Comparison of ENCODE assay signal across 18 cellular contexts in the genomic region with DNA sequence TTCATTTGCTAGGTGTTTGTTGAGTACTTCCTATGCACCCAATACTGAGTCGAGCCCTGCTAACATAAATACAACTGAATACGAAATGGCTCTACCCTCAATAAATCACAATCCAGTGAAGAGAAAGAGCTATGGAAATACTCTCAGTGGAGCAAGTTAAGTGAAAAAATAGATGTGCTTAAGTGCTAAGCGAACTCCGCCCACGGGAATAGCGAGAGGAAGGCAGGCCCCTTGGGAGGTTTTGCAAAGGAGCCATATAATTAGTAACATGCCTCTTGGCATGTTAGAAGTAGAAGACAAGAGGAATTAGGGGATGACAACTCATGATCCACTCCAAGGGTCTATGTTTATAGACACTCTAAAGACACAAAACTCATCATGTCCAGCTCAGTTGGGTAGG. TPM values are rescaled to one million over a fixed set of nuclear protein-coding genes. Genes with fewer than 3 reads are reported as not detected.
A peak's percentile ranks its signal among the peaks of the same experiment; 100 is the strongest.
DNase-seq lines count a peak whose midpoint lies in the region; ATAC-seq and TF ChIP-seq lines count a peak whose summit lies in the region.
"Had no signal": no experiment of that assay in that cellular context is flagged by ENCODE, and none has a peak within 500 bp of the region (broad histone marks: within the 10 kb centered on the region; RNA-seq: fewer than 3 reads in every experiment).

No MANE protein-coding gene starts in this region.

- TF ChIP-seq CTCF in osteocyte (IDR thresholded peaks at IDR 0.05) = no peak

- no peaks in the 10 kb centered on the region for H3K27me3 ChIP-seq in SJCRH30
- no peaks in the 10 kb centered on the region for H3K27me3 ChIP-seq in aorta (ENCODE audit: control insufficient read depth in 1 of 2, insufficient read depth in 2 of 2, low read length in 1 of 2)
- H3K27me3 ChIP-seq: esophagus muscularis mucosa had no signal

- intact Hi-C loops in aorta (cut with DNase I) = no loop called here

- DNase-seq in GM03348 (ENCODE audit: low spot score) (peak; percentile 20), SJCRH30 (no peak), kidney tubule cell (ENCODE audit: low spot score) (peak; percentile 31), osteocyte (ENCODE audit: extremely low spot score, unreplicated experiment) (no peak), aorta (no peak)
- DNase-seq in activated CD4-positive, alpha-beta T cell treated with anti-CD3 and anti-CD28 coated beads for 1 hour = no peak
- DNase-seq: activated CD8-positive, alpha-beta memory T cell treated with anti-CD3 and anti-CD28 coated beads, Interleukin-2, amount 50 U/mL, for 4 hours; activated naive CD8-positive, alpha-beta T cell treated with anti-CD3 and anti-CD28 coated beads for 36 hours; CD8-positive, alpha-beta memory T cell; GF-D8; naive thymus-derived CD4-positive, alpha-beta T cell; NCI-H1048; NCI-H2029; substantia nigra had no signal

- WGBS in aorta, 2 donors = 35 to 50% methylated on average over 6 of the region's 6 CpGs

- no peaks in the 10 kb centered on the region for H3K36me3 ChIP-seq in SJCRH30
- no peaks in the 10 kb centered on the region for H3K36me3 ChIP-seq in aorta (ENCODE audit: control insufficient read depth in 1 of 2, insufficient read depth in 2 of 2, low read length in 1 of 2)
- H3K36me3 ChIP-seq: esophagus muscularis mucosa had no signal

- no peak overlapping the region for H3K4me3 ChIP-seq in SJCRH30
- H3K4me3 ChIP-seq in aorta (ENCODE audit: low read length in 2 of 2) = no peak overlapping the region
- H3K4me3 ChIP-seq: esophagus muscularis mucosa, GM23338 had no signal

- peak overlapping the region; percentile 66 for H3K27ac Mint-ChIP-seq in stimulated activated memory B cell treated with anti-CD40 and anti-IgM and Interleukin-4, amounts not matched to agents 10 μg/mL and 1 μg/mL and 100 μg/mL, for 72 hours
- H3K27ac Mint-ChIP-seq in osteocyte (ENCODE audit: unreplicated experiment) = no peak overlapping the region
- H3K27ac Mint-ChIP-seq: activated naive CD8-positive, alpha-beta T cell treated with anti-CD3 and anti-CD28 coated beads for 36 hours; CD8-positive, alpha-beta memory T cell; GM23338; T-helper 1 cell treated with Interleukin-12 subunit alpha and Interleukin-12 subunit beta and Interleukin-4 antibody, amounts not matched to agents 30 μg/mL and 1 μg/mL, for 36 hours had no signal

- H3K9me3 Mint-ChIP-seq in stimulated activated memory B cell treated with anti-CD40 and anti-IgM and Interleukin-4, amounts not matched to agents 10 μg/mL and 1 μg/mL and 100 μg/mL, for 72 hours = no peaks in the 10 kb centered on the region
- H3K9me3 Mint-ChIP-seq in osteocyte (ENCODE audit: unreplicated experiment) = no peaks in the 10 kb centered on the region
- H3K9me3 Mint-ChIP-seq: activated naive CD8-positive, alpha-beta T cell treated with anti-CD3 and anti-CD28 coated beads for 36 hours; CD8-positive, alpha-beta memory T cell; GM23338; T-helper 1 cell treated with Interleukin-12 subunit alpha and Interleukin-12 subunit beta and Interleukin-4 antibody, amounts not matched to agents 30 μg/mL and 1 μg/mL, for 36 hours had no signal

- no peak overlapping the region for H3K4me3 Mint-ChIP-seq in stimulated activated memory B cell treated with anti-CD40 and anti-IgM and Interleukin-4, amounts not matched to agents 10 μg/mL and 1 μg/mL and 100 μg/mL, for 72 hours
- no peak overlapping the region for H3K4me3 Mint-ChIP-seq in osteocyte (ENCODE audit: unreplicated experiment)
- H3K4me3 Mint-ChIP-seq: activated naive CD8-positive, alpha-beta T cell treated with anti-CD3 and anti-CD28 coated beads for 36 hours; CD8-positive, alpha-beta memory T cell; GM23338; naive thymus-derived CD4-positive, alpha-beta T cell; T-helper 1 cell treated with Interleukin-12 subunit alpha and Interleukin-12 subunit beta and Interleukin-4 antibody, amounts not matched to agents 30 μg/mL and 1 μg/mL, for 36 hours had no signal

- ATAC-seq in stimulated activated memory B cell treated with anti-CD40 and anti-IgM and Interleukin-4, amounts not matched to agents 10 μg/mL and 1 μg/mL and 100 μg/mL, for 72 hours = no peak
- no peak for ATAC-seq in aorta (ENCODE audit: low FRiP score)
- ATAC-seq: GM23338; naive thymus-derived CD4-positive, alpha-beta T cell had no signal

- no peaks in the 10 kb centered on the region for H3K36me3 Mint-ChIP-seq in stimulated activated memory B cell treated with anti-CD40 and anti-IgM and Interleukin-4, amounts not matched to agents 10 μg/mL and 1 μg/mL and 100 μg/mL, for 72 hours
- no peaks in the 10 kb centered on the region for H3K36me3 Mint-ChIP-seq in osteocyte (ENCODE audit: unreplicated experiment)
- H3K36me3 Mint-ChIP-seq: activated naive CD8-positive, alpha-beta T cell treated with anti-CD3 and anti-CD28 coated beads for 36 hours; CD8-positive, alpha-beta memory T cell; naive thymus-derived CD4-positive, alpha-beta T cell had no signal

- H3K27ac ChIP-seq in SJCRH30 (peak overlapping the region; percentile 95), aorta (ENCODE audit: low read depth in 1 of 2, low read length in 2 of 2) (no peak overlapping the region)
- H3K27ac ChIP-seq: esophagus muscularis mucosa had no signal

- no peaks in the 10 kb centered on the region for H3K27me3 Mint-ChIP-seq in stimulated activated memory B cell treated with anti-CD40 and anti-IgM and Interleukin-4, amounts not matched to agents 10 μg/mL and 1 μg/mL and 100 μg/mL, for 72 hours
- H3K27me3 Mint-ChIP-seq in osteocyte (ENCODE audit: unreplicated experiment) = peaks cover 37% of the 10 kb centered on the region
- H3K27me3 Mint-ChIP-seq: activated naive CD8-positive, alpha-beta T cell treated with anti-CD3 and anti-CD28 coated beads for 36 hours had no signal

- H3K4me1 ChIP-seq in SJCRH30 (peaks cover 46% of the 10 kb centered on the region), aorta (ENCODE audit: control insufficient read depth in 1 of 2, insufficient read depth in 2 of 2, low read length in 2 of 2) (no peaks in the 10 kb centered on the region)
- H3K4me1 ChIP-seq: esophagus muscularis mucosa had no signal

- H3K9me3 ChIP-seq in SJCRH30 (replicated peaks) (no peaks in the 10 kb centered on the region), aorta (ENCODE audit: control insufficient read depth, low read length) (no peaks in the 10 kb centered on the region)
- H3K9me3 ChIP-seq: esophagus muscularis mucosa had no signal

- H3K4me1 Mint-ChIP-seq in stimulated activated memory B cell treated with anti-CD40 and anti-IgM and Interleukin-4, amounts not matched to agents 10 μg/mL and 1 μg/mL and 100 μg/mL, for 72 hours = peaks cover 34% of the 10 kb centered on the region
- H3K4me1 Mint-ChIP-seq in osteocyte (ENCODE audit: unreplicated experiment) = no peaks in the 10 kb centered on the region
- H3K4me1 Mint-ChIP-seq: activated naive CD8-positive, alpha-beta T cell treated with anti-CD3 and anti-CD28 coated beads for 36 hours; CD8-positive, alpha-beta memory T cell had no signal

RNA-seq across cellular contexts. Expression of a gene that starts 42.8 kb away (rescaled TPM):
- total RNA-seq in SJCRH30 (2014; rRNA removed; shearing (Covaris generic)) = 47.8 and 49.1 TPM in 2 replicates
- 0.39 and 1.2 TPM in 2 replicates for total RNA-seq in osteocyte
- 10 to 100 TPM in 1 of 2 donors, 1 to 10 TPM in 1; 8.3 to 16.5 TPM for total RNA-seq in aorta
- 1 to 10 TPM; 2.5 to 6.9 TPM for polyA plus RNA-seq in aorta

RNA-seq across cellular contexts. Expression of a gene that starts 46.8 kb away (rescaled TPM):
- 80.2 and 82.3 TPM in 2 replicates for total RNA-seq in SJCRH30 (2014; rRNA removed; shearing (Covaris generic))
- total RNA-seq in osteocyte (46.0 and 46.2 TPM in 2 replicates), aorta (10 to 100 TPM; 27.2 to 31.4 TPM)
- polyA plus RNA-seq in aorta = 10 to 100 TPM; 10.5 to 13.2 TPM

Comparison
In these comparisons a context has a peak if more than half of its experiments do, and no peak if none do; other contexts are left out.
1. DNase-seq: peak in GM03348 (single experiment) and kidney tubule cell (single experiment); none in SJCRH30 (0 of 2), osteocyte (single experiment), aorta (0 of 2) and activated CD4-positive, alpha-beta T cell treated with anti-CD3 and anti-CD28 coated beads for 1 hour (single experiment).